8 cellular contexts compared by ENCODE assay signal in genomic region chr18:49491857-49492693, GRCh38. TPM values are rescaled to one million over a fixed set of nuclear protein-coding genes. Genes with fewer than 3 reads are reported as not detected.
DNase-seq lines count a peak whose midpoint lies in the region; ATAC-seq and TF ChIP-seq lines count a peak whose summit lies in the region.

Gene RPL17 (minus strand): TSS chr18:49492465.

- H3K4me3 ChIP-seq in testis, result peak within 1 kb of the TSS; percentile 75 to 99

- H3K27me3 ChIP-seq in testis, result no peaks in the 10 kb centered on the region

- peaks cover 34 to 40% of the 10 kb centered on the region in 2 donors for H3K36me3 Mint-ChIP-seq in activated naive CD4-positive, alpha-beta T cell treated with anti-CD3 and anti-CD28 coated beads, Interleukin-2, amount 50 U/mL, for 72 hours

- TF ChIP-seq CTCF in omental fat pad (IDR thresholded peaks at IDR 0.05), result no peak
- peak in 2 of 3 experiments; percentile 3 to 25 for TF ChIP-seq CTCF in testis (IDR thresholded peaks at IDR 0.05)

- H3K27ac ChIP-seq in testis, result peak within 1 kb of the TSS; percentile 90 to 91

- no peaks in the 10 kb centered on the region for H3K9me3 Mint-ChIP-seq in activated naive CD4-positive, alpha-beta T cell treated with anti-CD3 and anti-CD28 coated beads, Interleukin-2, amount 50 U/mL, for 72 hours

- no peaks in the 10 kb centered on the region for H3K9me3 ChIP-seq in testis

- POLR2A ChIA-PET in HEK293T (lab: Yijun Ruan, JAX), result interaction anchor here (0.8 kb wide), 1 partner anchor 22 kb away, joined by 3 read pairs; no protein-coding TSS in a partner anchor

- H3K36me3 ChIP-seq in testis (ENCODE audit: low read depth, missing control alignments), result no peaks in the 10 kb centered on the region

- TF ChIP-seq POLR2A in testis (IDR thresholded peaks at IDR 0.05), result peak; percentile 76

- intact Hi-C loops in testis (cut with DNase I; ENCODE audit: low total_unique reads), result no loop called here

- peak within 1 kb of the TSS; percentile 96 to 100 for H3K27ac Mint-ChIP-seq in activated naive CD4-positive, alpha-beta T cell treated with anti-CD3 and anti-CD28 coated beads, Interleukin-2, amount 50 U/mL, for 72 hours

- CTCF ChIA-PET in HEK293T (lab: Yijun Ruan, JAX), result no interaction called here

- DNase-seq in GDM1 (lab: John Stamatoyannopoulos, UW) (peak; percentile 95), HEK293T (ENCODE audit: extremely low spot score) (peak; percentile 80), NCI-H1092 treated with DMSO at 0.1 percent for 48 hours (lab: John Stamatoyannopoulos, UW) (peak; percentile 100), SKM-1 (lab: John Stamatoyannopoulos, UW; ENCODE audit: unreplicated experiment) (peak; percentile 98), glomerular visceral epithelial cell (ENCODE audit: extremely low spot score) (peak; percentile 98), omental fat pad (ENCODE audit: low spot score) (peak; percentile 78), testis (peak; percentile 97)
- peak; percentile 84 to 87 for DNase-seq in activated naive CD4-positive, alpha-beta T cell treated with anti-CD3 and anti-CD28 coated beads, Interleukin-2, amount 50 U/mL, for 72 hours (ENCODE audit: low spot score in 2 of 2)

- WGBS in testis, 2 donors, result 0 to 1% methylated on average over 43 to 53 of the region's 53 CpGs

- peak; percentile 85 to 89 for ATAC-seq in activated naive CD4-positive, alpha-beta T cell treated with anti-CD3 and anti-CD28 coated beads, Interleukin-2, amount 50 U/mL, for 72 hours
- peak; percentile 80 for ATAC-seq in omental fat pad (ENCODE audit: low FRiP score)

- peaks cover 5% of the 10 kb centered on the region for H3K4me1 ChIP-seq in testis

TF ChIP-seq in HEK293T, 16 proteins besides CTCF, POLR2A, EP300 and RAD21:
- TF ChIP-seq SUZ12 (IDR thresholded peaks at IDR 0.05) (no peak), FOXA1 (IDR thresholded peaks at IDR 0.05) (no peak), LEF1 (IDR thresholded peaks at IDR 0.05; ENCODE audit: borderline replicate concordance) (no peak), SP1 (IDR thresholded peaks at IDR 0.05) (peak; percentile 78; the same call in 1 of the 2 replicates), TARDBP (IDR thresholded peaks at IDR 0.05) (no peak), ELF4 (IDR thresholded peaks at IDR 0.05) (peak; percentile 87), FOXK2 (IDR thresholded peaks at IDR 0.05) (no peak), L3MBTL2 (conservative IDR thresholded peaks at IDR 0.05) (peak; percentile 48), CTBP1 (IDR thresholded peaks at IDR 0.05; ENCODE audit: borderline replicate concordance) (no peak), BHLHE40 (IDR thresholded peaks at IDR 0.05; ENCODE audit: borderline replicate concordance) (no peak), PKNOX1 (IDR thresholded peaks at IDR 0.05) (no peak; the same call in 1 of the 2 replicates), HDGF (IDR thresholded peaks at IDR 0.05; ENCODE audit: borderline replicate concordance) (no peak), ARNT (IDR thresholded peaks at IDR 0.05) (no peak), ZNF384 (IDR thresholded peaks at IDR 0.05) (no peak), FOXM1 (IDR thresholded peaks at IDR 0.05; ENCODE audit: borderline replicate concordance) (no peak), NFRKB (IDR thresholded peaks at IDR 0.05) (no peak)

RNA-seq across cellular contexts. Expression of gene RPL17, which starts in this region (rescaled TPM):
- total RNA-seq in activated naive CD4-positive, alpha-beta T cell treated with anti-CD3 and anti-CD28 coated beads, Interleukin-2, amount 50 U/mL, for 72 hours, result 1,000 to 10,000 TPM; 1,912 to 2,327 TPM
- total RNA-seq in omental fat pad, result 1,000 to 10,000 TPM; 1,522 to 1,939 (median 1,772) TPM
- 100 to 1,000 TPM; 613 to 895 TPM for total RNA-seq in testis
- 1,060 TPM for polyA plus RNA-seq in testis (ENCODE audit: insufficient read depth, low read depth, low replicate concordance)

Comparison
In these comparisons a context has a peak if more than half of its experiments do, and no peak if none do; other contexts are left out.
1. Peak in every context shown above with its lines: DNase-seq, ATAC-seq, H3K4me3 ChIP-seq and H3K27ac ChIP-seq.
2. CTCF ChIP-seq: peak in testis (2 of 3); none in omental fat pad (0 of 3).